ENCODE assay signal across 8 cellular contexts in genomic region chr6:25279748-25280616, GRCh38. TPM values are rescaled to one million over a fixed set of nuclear protein-coding genes. Genes with fewer than 3 reads are reported as not detected.
DNase-seq lines count a peak whose midpoint lies in the region; ATAC-seq, FAIRE-seq and TF ChIP-seq lines count a peak whose summit lies in the region.

No MANE protein-coding gene starts in this region.

- H3K27ac Mint-ChIP-seq in activated naive CD8-positive, alpha-beta T cell treated with anti-CD3 and anti-CD28 coated beads, Interleukin-2, amount 10 ng/mL, durations not matched to agents 7 days and 5 days = peak overlapping the region; percentile 73

- H3K4me3 Mint-ChIP-seq in activated naive CD8-positive, alpha-beta T cell treated with anti-CD3 and anti-CD28 coated beads, Interleukin-2, amount 10 ng/mL, durations not matched to agents 7 days and 5 days = peak overlapping the region; percentile 84

- WGBS in hepatocyte (ENCODE audit: low lambda C conversion rate, missing lambda C conversion rate) = 2% methylated on average over 37 of the region's 38 CpGs

- H3K4me3 ChIP-seq in hepatocyte (peak overlapping the region; percentile 74), skeletal muscle cell (ENCODE audit: low read depth, low read length) (peak overlapping the region; percentile 81)

- H3K4me1 ChIP-seq in hepatocyte (ENCODE audit: insufficient read depth) = peaks cover 22% of the 10 kb centered on the region

- H3K4me2 ChIP-seq in hepatocyte = peak overlapping the region; percentile 91

- H3K27me3 Mint-ChIP-seq in activated naive CD8-positive, alpha-beta T cell treated with anti-CD3 and anti-CD28 coated beads, Interleukin-2, amount 10 ng/mL, durations not matched to agents 7 days and 5 days = peaks cover 2% of the 10 kb centered on the region

- H3K79me2 ChIP-seq in hepatocyte = peaks cover 46% of the 10 kb centered on the region

- H3K9me2 ChIP-seq in hepatocyte (replicated peaks; ENCODE audit: insufficient read depth) = no peaks in the 10 kb centered on the region

- H4K20me1 ChIP-seq in hepatocyte (ENCODE audit: insufficient read depth, poor library complexity, severe bottlenecking) = no peaks in the 10 kb centered on the region

- no peaks in the 10 kb centered on the region for H3K9me3 ChIP-seq in hepatocyte (ENCODE audit: low read depth)

- no peaks in the 10 kb centered on the region for H3K36me3 ChIP-seq in hepatocyte (replicated peaks; ENCODE audit: insufficient read depth, low read depth)

- peak overlapping the region; percentile 96 for H3K27ac ChIP-seq in hepatocyte

- ATAC-seq in activated naive CD8-positive, alpha-beta T cell treated with anti-CD3 and anti-CD28 coated beads, Interleukin-2, amount 10 ng/mL, durations not matched to agents 7 days and 5 days (ENCODE audit: low read depth) = no peak
- ATAC-seq in HG02763 (IDR thresholded peaks at IDR 0.05; ENCODE audit: unreplicated experiment) = no peak

- peaks cover 12% of the 10 kb centered on the region for H3K4me1 Mint-ChIP-seq in activated naive CD8-positive, alpha-beta T cell treated with anti-CD3 and anti-CD28 coated beads, Interleukin-2, amount 10 ng/mL, durations not matched to agents 7 days and 5 days

- peak overlapping the region; percentile 97 for H2AFZ ChIP-seq in hepatocyte

- peak; percentile 65 for DNase-seq in activated effector memory CD4-positive, alpha-beta T cell treated with anti-CD3 and anti-CD28 coated beads, Interleukin-2, amount 50 U/mL, for 16 hours
- no peak for DNase-seq in activated effector memory CD4-positive, alpha-beta T cell treated with Interleukin-2 at 50 U/mL for 16 hours
- DNase-seq in NCI-H526 (lab: John Stamatoyannopoulos, UW) (peak; percentile 29 to 69), hepatocyte (ENCODE audit: low spot score) (peak; percentile 61), skeletal muscle cell (ENCODE audit: low read depth) (no peak), H54 (ENCODE audit: insufficient read length, low spot score) (no peak)
- DNase-seq in activated naive CD8-positive, alpha-beta T cell treated with anti-CD3 and anti-CD28 coated beads, Interleukin-2, amount 10 ng/mL, durations not matched to agents 7 days and 5 days = peak; percentile 30

- POLR2A ChIA-PET in activated naive CD8-positive, alpha-beta T cell treated with anti-CD3 and anti-CD28 coated beads, Interleukin-2, amount 10 ng/mL, durations not matched to agents 7 days and 5 days (lab: Charles Lee) = interaction anchor here (0.7 to 2.6 kb wide), 9 partner anchors 15 to 280 kb away, joined by 3 to 17 read pairs (median 4); no protein-coding TSS in a partner anchor

- TF ChIP-seq POLR2A in H54 (IDR thresholded peaks at IDR 0.05; ENCODE audit: low read depth, low read length) = no peak

- H3K36me3 Mint-ChIP-seq in activated naive CD8-positive, alpha-beta T cell treated with anti-CD3 and anti-CD28 coated beads, Interleukin-2, amount 10 ng/mL, durations not matched to agents 7 days and 5 days = peaks cover under 1% of the 10 kb centered on the region

- no peak for FAIRE-seq in H54 (lab: Jason Lieb, UNC)

- TF ChIP-seq CTCF in hepatocyte (IDR thresholded peaks at IDR 0.05; ENCODE audit: poor library complexity) = no peak

- H3K9me3 Mint-ChIP-seq in activated naive CD8-positive, alpha-beta T cell treated with anti-CD3 and anti-CD28 coated beads, Interleukin-2, amount 10 ng/mL, durations not matched to agents 7 days and 5 days = no peaks in the 10 kb centered on the region

- no peaks in the 10 kb centered on the region for H3K27me3 ChIP-seq in hepatocyte

RNA-seq across cellular contexts. Expression of gene CARMIL1, which starts 0.8 kb away (rescaled TPM):
- total RNA-seq in activated naive CD8-positive, alpha-beta T cell treated with anti-CD3 and anti-CD28 coated beads, Interleukin-2, amount 10 ng/mL, durations not matched to agents 7 days and 5 days = 1 to 10 TPM; 6.0 to 6.8 TPM
- total RNA-seq in hepatocyte = 37.3 and 40.6 TPM in 2 replicates
- polyA plus RNA-seq in hepatocyte = 15.5 and 19.5 TPM in 2 replicates

Comparison
In these comparisons a context has a peak if more than half of its experiments do, and no peak if none do; other contexts are left out.
1. DNase-seq: peak in activated effector memory CD4-positive, alpha-beta T cell treated with anti-CD3 and anti-CD28 coated beads, Interleukin-2, amount 50 U/mL, for 16 hours (single experiment), NCI-H526 (2 of 2), activated naive CD8-positive, alpha-beta T cell treated with anti-CD3 and anti-CD28 coated beads, Interleukin-2, amount 10 ng/mL, durations not matched to agents 7 days and 5 days (single experiment) and hepatocyte (single experiment); none in activated effector memory CD4-positive, alpha-beta T cell treated with Interleukin-2 at 50 U/mL for 16 hours (single experiment), skeletal muscle cell (single experiment) and H54 (single experiment).